9 cellular contexts compared by ENCODE assay signal in genomic region chr17:21512307-21513011, GRCh38.
A peak's percentile ranks its signal among the peaks of the same experiment; 100 is the strongest.
DNase-seq lines count a peak whose midpoint lies in the region; ATAC-seq and TF ChIP-seq lines count a peak whose summit lies in the region.
"Had no signal": no experiment of that assay in that cellular context is flagged by ENCODE, and none has a peak within 500 bp of the region (broad histone marks: within the 10 kb centered on the region; RNA-seq: fewer than 3 reads in every experiment).

No MANE protein-coding gene starts in this region.

- intact Hi-C loops in naive thymus-derived CD4-positive, alpha-beta T cell (cut with micrococcal nuclease), result loop anchor here (1.0 to 10.0 kb wide), 7 partner anchors 198 to 1520 kb away; partner anchors contain the start of gene USP22 (in 2 of the 2)
- intact Hi-C loops in CD8-positive, alpha-beta T cell (cut with DNase I, micrococcal nuclease), result loop anchor here (1.0 to 5.0 kb wide), 8 partner anchors 55 to 1285 kb away; partner anchors contain the start of gene USP22 (in 1 of the 2)

- no peak overlapping the region for H3K27ac Mint-ChIP-seq in chondrocyte (ENCODE audit: unreplicated experiment)
- H3K27ac Mint-ChIP-seq in naive thymus-derived CD4-positive, alpha-beta T cell, result no peak overlapping the region
- no peak overlapping the region for H3K27ac Mint-ChIP-seq in CD8-positive, alpha-beta T cell

- H3K27me3 Mint-ChIP-seq in chondrocyte (ENCODE audit: low read depth), result peaks cover 14% of the 10 kb centered on the region
- H3K27me3 Mint-ChIP-seq in naive thymus-derived CD4-positive, alpha-beta T cell, result peaks cover 18 to 73% (median 28%) of the 10 kb centered on the region in 5 donors
- peaks cover 21% of the 10 kb centered on the region for H3K27me3 Mint-ChIP-seq in CD8-positive, alpha-beta T cell (ENCODE audit: low read depth)

- no peaks in the 10 kb centered on the region for H3K9me3 Mint-ChIP-seq in chondrocyte (ENCODE audit: low read depth)
- peaks cover 0 to 3% (median 0%) of the 10 kb centered on the region in 11 donors for H3K9me3 Mint-ChIP-seq in naive thymus-derived CD4-positive, alpha-beta T cell
- H3K9me3 Mint-ChIP-seq in CD8-positive, alpha-beta T cell, result no peaks in the 10 kb centered on the region

- POLR2A ChIA-PET in AG04449 (lab: Yijun Ruan, JAX), result interaction anchor here (1.2 to 1.3 kb wide), 2 partner anchors 55 to 226 kb away, joined by 4 to 5 read pairs; no protein-coding TSS in a partner anchor
- POLR2A ChIA-PET in naive thymus-derived CD4-positive, alpha-beta T cell (lab: Charles Lee), result interaction anchor here (1.2 to 1.8 kb wide), 2 partner anchors 9 to 469 kb away, joined by 5 read pairs; partner anchors contain the start of gene USP22
- POLR2A ChIA-PET in CD8-positive, alpha-beta T cell (lab: Charles Lee), result no interaction called here

- H3K36me3 ChIP-seq in naive thymus-derived CD4-positive, alpha-beta T cell (ENCODE audit: control insufficient read depth in 2 of 3, insufficient read depth in 3 of 3, low read length in 3 of 3), result no peaks in the 10 kb centered on the region
- no peaks in the 10 kb centered on the region for H3K36me3 ChIP-seq in CD8-positive, alpha-beta T cell (ENCODE audit: insufficient read depth, low read length)
- H3K36me3 ChIP-seq in SJCRH30, result no peaks in the 10 kb centered on the region
- H3K36me3 ChIP-seq: right lobe of liver had no signal

- CTCF ChIA-PET in AG04449 (lab: Yijun Ruan, JAX), result interaction anchor here (0.9 to 11.9 kb wide), 31 partner anchors 9 to 519 kb away, joined by 3 to 241 read pairs (median 6); no protein-coding TSS in a partner anchor
- CTCF ChIA-PET in naive thymus-derived CD4-positive, alpha-beta T cell (lab: Charles Lee), result interaction anchor here (0.5 to 5.3 kb wide), 18 partner anchors 13 to 568 kb away, joined by 3 to 57 read pairs (median 4); no protein-coding TSS in a partner anchor
- CTCF ChIA-PET in CD8-positive, alpha-beta T cell (lab: Charles Lee), result interaction anchor here (0.6 to 6.8 kb wide), 37 partner anchors 8 to 568 kb away, joined by 3 to 68 read pairs (median 4); partner anchors contain the start of genes DHRS7B and USP22

- H3K36me3 Mint-ChIP-seq in chondrocyte (ENCODE audit: low read depth), result no peaks in the 10 kb centered on the region
- H3K36me3 Mint-ChIP-seq in naive thymus-derived CD4-positive, alpha-beta T cell, result no peaks in the 10 kb centered on the region
- no peaks in the 10 kb centered on the region for H3K36me3 Mint-ChIP-seq in CD8-positive, alpha-beta T cell

- no peak for DNase-seq in AG04449 (ENCODE audit: low read depth, low spot score)
- DNase-seq in chondrocyte (ENCODE audit: low spot score), result no peak
- peak in 1 of 9 donors; percentile 37 for DNase-seq in naive thymus-derived CD4-positive, alpha-beta T cell
- DNase-seq in ACHN, result no peak
- no peak for DNase-seq in CD8-positive, alpha-beta T cell
- no peak for DNase-seq in SJCRH30
- DNase-seq in SHP77 (lab: John Stamatoyannopoulos, UW), result no peak

- H3K9me3 ChIP-seq in naive thymus-derived CD4-positive, alpha-beta T cell (ENCODE audit: control insufficient read depth in 2 of 3, low read length in 3 of 3), result no peaks in the 10 kb centered on the region
- no peaks in the 10 kb centered on the region for H3K9me3 ChIP-seq in CD8-positive, alpha-beta T cell (ENCODE audit: low read length)
- H3K9me3 ChIP-seq in SJCRH30 (replicated peaks), result no peaks in the 10 kb centered on the region; the same call in 1 of the 2 replicates
- H3K9me3 ChIP-seq: right lobe of liver had no signal

- in situ Hi-C loops in ACHN (cut with HindIII; ENCODE audit: low pct_ligation_motif_present, low pct_unique_long_range_greater_than_20kb, low sequenced_read_pairs), result no loop called here

- peak; percentile 35 for ATAC-seq in GM18511 (IDR thresholded peaks at IDR 0.05; ENCODE audit: unreplicated experiment)
- no peak for ATAC-seq in naive thymus-derived CD4-positive, alpha-beta T cell
- no peak for ATAC-seq in CD8-positive, alpha-beta T cell

- peaks cover 4 to 6% of the 10 kb centered on the region in 2 donors for H3K27me3 ChIP-seq in naive thymus-derived CD4-positive, alpha-beta T cell (ENCODE audit: control insufficient read depth in 2 of 2, insufficient read depth in 2 of 2, low read length in 2 of 2)
- peaks cover 5% of the 10 kb centered on the region for H3K27me3 ChIP-seq in CD8-positive, alpha-beta T cell (ENCODE audit: insufficient read depth, low read length)
- peaks cover 24% of the 10 kb centered on the region for H3K27me3 ChIP-seq in SJCRH30

- peak overlapping the region; percentile 59 for H3K4me3 Mint-ChIP-seq in chondrocyte (ENCODE audit: unreplicated experiment)
- H3K4me3 Mint-ChIP-seq in naive thymus-derived CD4-positive, alpha-beta T cell, result peak overlapping the region in 6 of 10 donors; percentile 17 to 81 (median 69)
- H3K4me3 Mint-ChIP-seq in CD8-positive, alpha-beta T cell, result no peak overlapping the region

- H3K27ac ChIP-seq in naive thymus-derived CD4-positive, alpha-beta T cell (ENCODE audit: low read depth, low read length), result no peak overlapping the region
- no peak overlapping the region for H3K27ac ChIP-seq in CD8-positive, alpha-beta T cell (ENCODE audit: low read depth, low read length)
- H3K27ac ChIP-seq in SJCRH30, result no peak overlapping the region
- H3K27ac ChIP-seq: right lobe of liver had no signal

- H3K4me3 ChIP-seq in AG04449 (ENCODE audit: low read depth, low read length), result peak overlapping the region; percentile 25; the same call in 1 of the 2 replicates
- H3K4me3 ChIP-seq in naive thymus-derived CD4-positive, alpha-beta T cell (ENCODE audit: low read length), result no peak overlapping the region
- no peak overlapping the region for H3K4me3 ChIP-seq in CD8-positive, alpha-beta T cell (ENCODE audit: low read depth, low read length)
- H3K4me3 ChIP-seq in SJCRH30, result no peak overlapping the region

- H3K4me1 ChIP-seq in naive thymus-derived CD4-positive, alpha-beta T cell (ENCODE audit: control insufficient read depth in 2 of 2, insufficient read depth in 2 of 2, low read length in 2 of 2), result peaks cover 6 to 9% of the 10 kb centered on the region in 2 donors
- peaks cover 8% of the 10 kb centered on the region for H3K4me1 ChIP-seq in CD8-positive, alpha-beta T cell (ENCODE audit: insufficient read depth, low read length)
- no peaks in the 10 kb centered on the region for H3K4me1 ChIP-seq in SJCRH30

- H3K4me1 Mint-ChIP-seq in chondrocyte (ENCODE audit: low read depth), result peaks cover 15% of the 10 kb centered on the region
- peaks cover 0 to 21% (median 6%) of the 10 kb centered on the region in 7 donors for H3K4me1 Mint-ChIP-seq in naive thymus-derived CD4-positive, alpha-beta T cell
- peaks cover 10% of the 10 kb centered on the region for H3K4me1 Mint-ChIP-seq in CD8-positive, alpha-beta T cell (ENCODE audit: low read depth)

- TF ChIP-seq CTCF in AG04449 (IDR thresholded peaks at IDR 0.05; ENCODE audit: insufficient read depth, low read length, missing control alignments) (no peak), chondrocyte (IDR thresholded peaks at IDR 0.05) (no peak)
- TF ChIP-seq CTCF in CD8-positive, alpha-beta T cell (IDR thresholded peaks at IDR 0.05), result no peak
